Comparison of ENCODE assay signal across 17 cellular contexts in genomic region chr11:102295045-102295444, GRCh38. TPM values are rescaled to one million over a fixed set of nuclear protein-coding genes. Genes with fewer than 3 reads are reported as not detected.
DNase-seq lines count a peak whose midpoint lies in the region; ATAC-seq, FAIRE-seq and TF ChIP-seq lines count a peak whose summit lies in the region.
"Had no signal": no experiment of that assay in that cellular context is flagged by ENCODE, and none has a peak within 500 bp of the region (broad histone marks: within the 10 kb centered on the region; RNA-seq: fewer than 3 reads in every experiment).

No MANE protein-coding gene starts in this region.

- peaks cover 28% of the 10 kb centered on the region for H3K4me1 ChIP-seq in CD4-positive, CD25-positive, alpha-beta regulatory T cell (ENCODE audit: control insufficient read depth, insufficient read depth, low read length, poor library complexity, severe bottlenecking)
- no peaks in the 10 kb centered on the region for H3K4me1 ChIP-seq in testis
- H3K4me1 ChIP-seq: BLaER1 had no signal

- TF ChIP-seq POLR2A in GM12891 (IDR thresholded peaks at IDR 0.05; ENCODE audit: low read depth, low read length) (no peak), testis (IDR thresholded peaks at IDR 0.05) (no peak)

- H3K4me3 Mint-ChIP-seq in CD4-positive, CD25-positive, alpha-beta regulatory T cell, result peak overlapping the region; percentile 53 to 96 (median 72)
- no peak overlapping the region for H3K4me3 Mint-ChIP-seq in activated naive CD8-positive, alpha-beta T cell
- H3K4me3 Mint-ChIP-seq: activated CD4-positive, alpha-beta T cell treated with anti-CD3 and anti-CD28 coated beads, Interleukin-2, amount 10 ng/mL, durations not matched to agents 7 days and 5 days had no signal

- H3K4me3 ChIP-seq in CD4-positive, CD25-positive, alpha-beta regulatory T cell (ENCODE audit: low read depth, low read length), result peak overlapping the region; percentile 89
- no peak overlapping the region for H3K4me3 ChIP-seq in testis
- H3K4me3 ChIP-seq: BLaER1, tibial nerve had no signal

- no peak for TF ChIP-seq CTCF in testis (IDR thresholded peaks at IDR 0.05)

- peak overlapping the region; percentile 80 for H3K27ac ChIP-seq in CD4-positive, CD25-positive, alpha-beta regulatory T cell (ENCODE audit: insufficient read depth, low read length, poor library complexity, severe bottlenecking)
- no peak overlapping the region for H3K27ac ChIP-seq in testis
- H3K27ac ChIP-seq: BLaER1, brain microvascular endothelial cell, tibial nerve had no signal

- H3K36me3 ChIP-seq in CD4-positive, CD25-positive, alpha-beta regulatory T cell (ENCODE audit: control insufficient read depth, insufficient read depth, low read length), result no peaks in the 10 kb centered on the region
- no peaks in the 10 kb centered on the region for H3K36me3 ChIP-seq in testis (ENCODE audit: low read depth, missing control alignments)
- H3K36me3 ChIP-seq: BLaER1, brain microvascular endothelial cell, tibial nerve had no signal

- peaks cover 4% of the 10 kb centered on the region for H3K36me3 Mint-ChIP-seq in CD4-positive, CD25-positive, alpha-beta regulatory T cell
- peaks cover 2% of the 10 kb centered on the region for H3K36me3 Mint-ChIP-seq in activated naive CD8-positive, alpha-beta T cell

- H3K9me3 ChIP-seq in CD4-positive, CD25-positive, alpha-beta regulatory T cell (ENCODE audit: control insufficient read depth in 2 of 2, low read length in 2 of 2), result no peaks in the 10 kb centered on the region
- H3K9me3 ChIP-seq in testis, result no peaks in the 10 kb centered on the region
- H3K9me3 ChIP-seq: BLaER1, tibial nerve had no signal

- FAIRE-seq in GM12891 (lab: Jason Lieb, UNC), result peak; percentile 74

- peaks cover 0 to 4% (median 0%) of the 10 kb centered on the region in 7 donors for H3K9me3 Mint-ChIP-seq in CD4-positive, CD25-positive, alpha-beta regulatory T cell
- no peaks in the 10 kb centered on the region for H3K9me3 Mint-ChIP-seq in activated naive CD8-positive, alpha-beta T cell (ENCODE audit: low read depth)

- no peaks in the 10 kb centered on the region for H3K27me3 Mint-ChIP-seq in CD4-positive, CD25-positive, alpha-beta regulatory T cell
- no peaks in the 10 kb centered on the region for H3K27me3 Mint-ChIP-seq in activated naive CD8-positive, alpha-beta T cell
- H3K27me3 Mint-ChIP-seq: activated CD4-positive, alpha-beta T cell treated with anti-CD3 and anti-CD28 coated beads, Interleukin-2, amount 10 ng/mL, durations not matched to agents 7 days and 5 days had no signal

- H3K27me3 ChIP-seq in CD4-positive, CD25-positive, alpha-beta regulatory T cell (ENCODE audit: control insufficient read depth, insufficient read depth, low read length), result no peaks in the 10 kb centered on the region
- no peaks in the 10 kb centered on the region for H3K27me3 ChIP-seq in testis
- H3K27me3 ChIP-seq: BLaER1, brain microvascular endothelial cell, tibial nerve had no signal

- WGBS in testis, 2 donors, result 75 to 89% methylated on average over 2 of the region's 2 CpGs

- peaks cover 24 to 73% (median 44%) of the 10 kb centered on the region in 4 donors for H3K4me1 Mint-ChIP-seq in CD4-positive, CD25-positive, alpha-beta regulatory T cell
- H3K4me1 Mint-ChIP-seq in activated naive CD8-positive, alpha-beta T cell (ENCODE audit: low read depth), result peaks cover 29% of the 10 kb centered on the region

- ATAC-seq in CD4-positive, CD25-positive, alpha-beta regulatory T cell (ENCODE audit: low read depth in 2 of 2), result no peak
- peak; percentile 46 for ATAC-seq in HG03460 (IDR thresholded peaks at IDR 0.05; ENCODE audit: unreplicated experiment)

- intact Hi-C loops in testis (cut with DNase I; ENCODE audit: low total_unique reads), result no loop called here

- DNase-seq in CD4-positive, CD25-positive, alpha-beta regulatory T cell, result no peak
- DNase-seq in GM12891 (ENCODE audit: insufficient read length, low spot score), result no peak
- no peak for DNase-seq in testis
- no peak for DNase-seq in AG08395 (ENCODE audit: low spot score)
- no peak for DNase-seq in NCI-H524 treated with DMSO at 0.1 percent for 48 hours (lab: John Stamatoyannopoulos, UW)
- DNase-seq in NCI-H446 (lab: John Stamatoyannopoulos, UW), result no peak
- DNase-seq: activated CD4-positive, alpha-beta T cell treated with anti-CD3 and anti-CD28 coated beads, Interleukin-2, amount 10 ng/mL, durations not matched to agents 7 days and 5 days; brain microvascular endothelial cell; DMS79 treated with DMSO at 0.1 percent for 48 hours; effector CD4-positive, alpha-beta T cell; left colon; NCI-H1417; T-helper 2 cell had no signal

- H3K27ac Mint-ChIP-seq in CD4-positive, CD25-positive, alpha-beta regulatory T cell, result peak overlapping the region; percentile 78 to 97 (median 91)
- H3K27ac Mint-ChIP-seq in activated naive CD8-positive, alpha-beta T cell, result peak overlapping the region; percentile 65
- H3K27ac Mint-ChIP-seq: activated CD4-positive, alpha-beta T cell treated with anti-CD3 and anti-CD28 coated beads, Interleukin-2, amount 10 ng/mL, durations not matched to agents 7 days and 5 days had no signal

TF ChIP-seq in GM12891, 5 proteins besides CTCF, POLR2A, EP300 and RAD21:
- no peak for TF ChIP-seq TAF1 (IDR thresholded peaks at IDR 0.05; ENCODE audit: low read depth, low read length)
- no peak for TF ChIP-seq PAX5 (IDR thresholded peaks at IDR 0.05; ENCODE audit: insufficient read depth, low read length, severe bottlenecking)
- no peak for TF ChIP-seq SPI1 (IDR thresholded peaks at IDR 0.05; ENCODE audit: low read depth, low read length)
- no peak for TF ChIP-seq POLR2AphosphoS5 (IDR thresholded peaks at IDR 0.05; ENCODE audit: low read depth, low read length)
- no peak for TF ChIP-seq POU2F2 (IDR thresholded peaks at IDR 0.05; ENCODE audit: low read depth, low read length)

RNA-seq across cellular contexts. Expression of gene BIRC3, which starts 22.2 kb away (rescaled TPM):
- 239 TPM for total RNA-seq in CD4-positive, CD25-positive, alpha-beta regulatory T cell
- 100 to 1,000 TPM; 107 to 151 (median 118) TPM for polyA plus RNA-seq in CD4-positive, CD25-positive, alpha-beta regulatory T cell
- polyA plus RNA-seq in GM12891 (2012; ENCODE audit: low read depth, missing spikeins), result 42.0 TPM
- total RNA-seq in testis, result 10 to 100 TPM in 1 of 2 donors, 1 to 10 TPM in 1; 6.4 to 10.9 TPM
- polyA plus RNA-seq in testis (ENCODE audit: insufficient read depth, low read depth, low replicate concordance), result 6.2 TPM

RNA-seq across cellular contexts. Expression of gene BIRC2, which starts 52.0 kb away (rescaled TPM):
- total RNA-seq in CD4-positive, CD25-positive, alpha-beta regulatory T cell, result 105 TPM
- 10 to 100 TPM; 33.0 to 48.3 (median 44.9) TPM for polyA plus RNA-seq in CD4-positive, CD25-positive, alpha-beta regulatory T cell
- 19.6 TPM for polyA plus RNA-seq in GM12891 (2012; ENCODE audit: low read depth, missing spikeins)
- total RNA-seq in testis, result 10 to 100 TPM; 62.7 to 73.1 TPM
- 41.3 TPM for polyA plus RNA-seq in testis (ENCODE audit: insufficient read depth, low read depth, low replicate concordance)

Comparison
In these comparisons a context has a peak if more than half of its experiments do, and no peak if none do; other contexts are left out.
1. RNA of gene BIRC3, which starts 22.2 kb away (total RNA-seq): 239 TPM in CD4-positive, CD25-positive, alpha-beta regulatory T cell (single experiment); 6.4 to 10.9 TPM in testis; every median in the first group is over 10 times any median in the second.